ENCODE assay signal across 8 cellular contexts in genomic region chr9:93094294-93095204, GRCh38. TPM values are rescaled to one million over a fixed set of nuclear protein-coding genes. Genes with fewer than 3 reads are reported as not detected.
DNase-seq lines count a peak whose midpoint lies in the region; ATAC-seq and TF ChIP-seq lines count a peak whose summit lies in the region.

No MANE protein-coding gene starts in this region.

- no peak for TF ChIP-seq POLR2A in esophagus muscularis mucosa (IDR thresholded peaks at IDR 0.05; ENCODE audit: low read depth)

- H3K79me2 ChIP-seq in SU-DHL-6 (ENCODE audit: insufficient read depth, low read length) = no peaks in the 10 kb centered on the region

- H3K36me3 ChIP-seq in SU-DHL-6 (ENCODE audit: low read length) = no peaks in the 10 kb centered on the region
- no peaks in the 10 kb centered on the region for H3K36me3 ChIP-seq in esophagus muscularis mucosa

- H3K9ac ChIP-seq in SU-DHL-6 (ENCODE audit: low read length) = peak overlapping the region; percentile 69

- no peaks in the 10 kb centered on the region for H3K9me2 ChIP-seq in SU-DHL-6 (replicated peaks; ENCODE audit: insufficient read depth, low read length)

- H3K27ac Mint-ChIP-seq in activated naive CD4-positive, alpha-beta T cell treated with anti-CD3 and anti-CD28 coated beads, Interleukin-2, amount 50 U/mL, for 24 hours = peak overlapping the region; percentile 95
- H3K27ac Mint-ChIP-seq in naive thymus-derived CD8-positive, alpha-beta T cell = peak overlapping the region; percentile 91 to 98 (median 97)

- peak overlapping the region; percentile 69 for H3K27ac ChIP-seq in SU-DHL-6 (ENCODE audit: low read depth, low read length)
- peak overlapping the region; percentile 91 to 99 (median 94) for H3K27ac ChIP-seq in esophagus muscularis mucosa (replicated peaks in 1 of 4)

- no peak for DNase-seq in activated naive CD4-positive, alpha-beta T cell (lab: John Stamatoyannopoulos, UW)
- DNase-seq in esophagus muscularis mucosa (ENCODE audit: extremely low spot score) = no peak
- DNase-seq in naive thymus-derived CD8-positive, alpha-beta T cell = peak in 4 of 10 donors; percentile 20 to 62 (median 37)
- no peak for DNase-seq in cerebellar nuclear complex (lab: John Stamatoyannopoulos, UW)

- peaks cover 50 to 57% (median 53%) of the 10 kb centered on the region in 4 donors for H3K4me1 ChIP-seq in esophagus muscularis mucosa

- no peak for TF ChIP-seq EP300 in esophagus muscularis mucosa (IDR thresholded peaks at IDR 0.05)

- H3K27me3 ChIP-seq in SU-DHL-6 (ENCODE audit: low read length) = no peaks in the 10 kb centered on the region
- no peaks in the 10 kb centered on the region for H3K27me3 ChIP-seq in esophagus muscularis mucosa

- POLR2A ChIA-PET in naive thymus-derived CD8-positive, alpha-beta T cell (lab: Charles Lee) = interaction anchor here (0.5 to 12.1 kb wide), 21 partner anchors 11 to 391 kb away, joined by 3 to 221 read pairs (median 6); partner anchors contain the start of gene NINJ1

- H4K20me1 ChIP-seq in SU-DHL-6 (ENCODE audit: low read depth, low read length) = no peaks in the 10 kb centered on the region

- TF ChIP-seq CTCF in SU-DHL-6 (IDR thresholded peaks at IDR 0.05; ENCODE audit: insufficient read depth, low read length, poor library complexity, severe bottlenecking) = no peak
- TF ChIP-seq CTCF in esophagus muscularis mucosa (IDR thresholded peaks at IDR 0.05) = no peak

- H3K4me3 ChIP-seq in SU-DHL-6 (ENCODE audit: insufficient read depth, low read length, poor library complexity, severe bottlenecking) (peak overlapping the region; percentile 55), esophagus muscularis mucosa (peak overlapping the region; percentile 57 to 99 (median 68))

- peaks cover 4% of the 10 kb centered on the region for H3K9me3 Mint-ChIP-seq in activated naive CD4-positive, alpha-beta T cell treated with anti-CD3 and anti-CD28 coated beads, Interleukin-2, amount 50 U/mL, for 24 hours
- H3K9me3 Mint-ChIP-seq in naive thymus-derived CD8-positive, alpha-beta T cell = peaks cover 0 to 2% (median 0%) of the 10 kb centered on the region in 9 donors

- no peaks in the 10 kb centered on the region for H3K27me3 Mint-ChIP-seq in activated naive CD4-positive, alpha-beta T cell treated with anti-CD3 and anti-CD28 coated beads, Interleukin-2, amount 50 U/mL, for 24 hours
- H3K27me3 Mint-ChIP-seq in naive thymus-derived CD8-positive, alpha-beta T cell = no peaks in the 10 kb centered on the region

- peak overlapping the region; percentile 30 for H2AFZ ChIP-seq in SU-DHL-6 (ENCODE audit: low read depth, low read length, severe bottlenecking)

- no peak for ATAC-seq in naive thymus-derived CD8-positive, alpha-beta T cell
- no peak for ATAC-seq in HG03520 (IDR thresholded peaks at IDR 0.05; ENCODE audit: unreplicated experiment)
- no peak for ATAC-seq in GM18520 (IDR thresholded peaks at IDR 0.05; ENCODE audit: unreplicated experiment)

- peaks cover 18% of the 10 kb centered on the region for H3F3A ChIP-seq in SU-DHL-6 (ENCODE audit: insufficient read depth)

- peaks cover 7% of the 10 kb centered on the region for H3K36me3 Mint-ChIP-seq in activated naive CD4-positive, alpha-beta T cell treated with anti-CD3 and anti-CD28 coated beads, Interleukin-2, amount 50 U/mL, for 24 hours
- H3K36me3 Mint-ChIP-seq in naive thymus-derived CD8-positive, alpha-beta T cell = peaks cover 0 to 3% (median 0%) of the 10 kb centered on the region in 3 donors

- intact Hi-C loops in esophagus muscularis mucosa (cut with DNase I) = loop anchor here (5.0 kb wide), 1 partner anchor 38 kb away; the partner anchor contains the start of gene NINJ1

- 54% methylated on average over 11 of the region's 13 CpGs for WGBS in esophagus muscularis mucosa

- peak overlapping the region; percentile 62 for H3K4me2 ChIP-seq in SU-DHL-6 (ENCODE audit: low read depth, low read length, poor library complexity, severe bottlenecking)

- H3K4me3 Mint-ChIP-seq in activated naive CD4-positive, alpha-beta T cell treated with anti-CD3 and anti-CD28 coated beads, Interleukin-2, amount 50 U/mL, for 24 hours = peak overlapping the region; percentile 87
- peak overlapping the region; percentile 73 to 91 (median 87) for H3K4me3 Mint-ChIP-seq in naive thymus-derived CD8-positive, alpha-beta T cell

- H3K9me3 ChIP-seq in SU-DHL-6 (ENCODE audit: insufficient read depth, low read length) (no peaks in the 10 kb centered on the region), esophagus muscularis mucosa (peaks cover 0 to 14% (median 5%) of the 10 kb centered on the region in 4 donors)

- peaks cover 76% of the 10 kb centered on the region for H3K4me1 Mint-ChIP-seq in activated naive CD4-positive, alpha-beta T cell treated with anti-CD3 and anti-CD28 coated beads, Interleukin-2, amount 50 U/mL, for 24 hours
- peaks cover 44 to 79% (median 68%) of the 10 kb centered on the region in 4 donors for H3K4me1 Mint-ChIP-seq in naive thymus-derived CD8-positive, alpha-beta T cell

RNA-seq across cellular contexts. Expression of gene CARD19, which starts 1.5 kb away (rescaled TPM):
- 10 to 100 TPM; 54.0 to 83.6 (median 78.1) TPM for total RNA-seq in esophagus muscularis mucosa
- 10 to 100 TPM; 68.9 to 71.2 TPM for total RNA-seq in naive thymus-derived CD8-positive, alpha-beta T cell
- 10 to 100 TPM; 56.3 to 62.9 (median 56.9) TPM for polyA plus RNA-seq in naive thymus-derived CD8-positive, alpha-beta T cell

RNA-seq across cellular contexts. Expression of gene SUSD3, which starts 36.0 kb away (rescaled TPM):
- 1 to 10 TPM in 3 of 4 donors, under 1 TPM in 1; 0.83 to 3.3 (median 1.4) TPM for total RNA-seq in esophagus muscularis mucosa
- 10 to 100 TPM; 62.1 to 64.0 TPM for total RNA-seq in naive thymus-derived CD8-positive, alpha-beta T cell
- 100 to 1,000 TPM in 2 of 3 donors, 10 to 100 TPM in 1; 86.7 to 208 (median 145) TPM for polyA plus RNA-seq in naive thymus-derived CD8-positive, alpha-beta T cell

RNA-seq across cellular contexts. Expression of gene NINJ1, which starts 39.5 kb away (rescaled TPM):
- 10 to 100 TPM; 69.3 to 90.6 (median 72.7) TPM for total RNA-seq in esophagus muscularis mucosa
- total RNA-seq in naive thymus-derived CD8-positive, alpha-beta T cell = 10 to 100 TPM; 33.8 to 35.6 TPM
- 10 to 100 TPM; 78.5 to 97.6 (median 96.0) TPM for polyA plus RNA-seq in naive thymus-derived CD8-positive, alpha-beta T cell

Comparison
In these comparisons a context has a peak if more than half of its experiments do, and no peak if none do; other contexts are left out.
1. RNA of gene SUSD3, which starts 36.0 kb away (total RNA-seq): 62.1 to 64.0 TPM in naive thymus-derived CD8-positive, alpha-beta T cell; 0.83 to 3.3 TPM in esophagus muscularis mucosa; every median in the first group is over 10 times any median in the second.